8 cellular contexts compared by ENCODE assay signal in the genomic region with DNA sequence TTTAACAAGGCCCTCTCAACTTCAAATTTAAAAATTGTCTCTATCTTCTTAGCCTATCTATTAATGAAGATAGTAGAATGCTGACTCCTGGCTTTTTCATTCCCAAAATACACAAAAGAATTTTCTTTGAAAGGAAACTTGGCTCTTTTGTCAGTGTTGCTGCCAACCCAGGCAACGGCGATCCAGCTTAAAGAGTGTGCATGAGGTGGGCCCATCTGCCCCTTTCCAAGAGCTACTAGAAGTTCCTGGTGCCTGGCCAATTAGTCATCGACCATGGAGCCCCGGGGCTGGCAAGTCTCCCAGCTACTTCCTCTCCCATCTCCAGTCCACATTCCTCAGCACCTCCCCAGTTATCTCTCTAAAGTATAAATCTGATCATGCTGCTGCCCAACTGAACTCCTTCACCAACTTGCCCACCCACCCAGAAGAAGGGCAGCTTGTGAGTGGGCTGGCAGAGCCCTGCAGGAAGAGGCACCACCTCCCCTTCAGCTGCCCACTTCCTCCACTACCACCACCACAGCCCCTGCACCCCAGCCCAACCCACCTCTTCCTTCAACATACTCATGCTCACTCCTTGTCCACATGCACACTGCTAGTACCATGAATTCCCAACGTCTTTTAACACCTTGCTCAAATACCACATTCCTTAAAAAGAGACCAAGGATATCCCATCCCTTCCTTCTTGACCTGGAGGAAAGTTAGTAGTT.
A peak's percentile ranks its signal among the peaks of the same experiment; 100 is the strongest.
DNase-seq lines count a peak whose midpoint lies in the region; ATAC-seq and TF ChIP-seq lines count a peak whose summit lies in the region.

No MANE protein-coding gene starts in this region.

- peak; percentile 78 for ATAC-seq in omental fat pad (ENCODE audit: low FRiP score)
- ATAC-seq in HG02870 (IDR thresholded peaks at IDR 0.05; ENCODE audit: unreplicated experiment) = no peak
- ATAC-seq in HG03457 (IDR thresholded peaks at IDR 0.05; ENCODE audit: unreplicated experiment) = no peak

- TF ChIP-seq CTCF in endothelial cell (IDR thresholded peaks at IDR 0.05; ENCODE audit: unreplicated experiment) = no peak
- no peak for TF ChIP-seq CTCF in omental fat pad (IDR thresholded peaks at IDR 0.05)

- no peak overlapping the region for H3K4me3 Mint-ChIP-seq in endothelial cell (ENCODE audit: unreplicated experiment)

- no peaks in the 10 kb centered on the region for H3K27me3 Mint-ChIP-seq in endothelial cell (ENCODE audit: unreplicated experiment)

- peak overlapping the region; percentile 64 for H3K27ac Mint-ChIP-seq in endothelial cell (ENCODE audit: unreplicated experiment)

- no peaks in the 10 kb centered on the region for H3K9me3 Mint-ChIP-seq in endothelial cell (ENCODE audit: unreplicated experiment)

- peaks cover 33% of the 10 kb centered on the region for H3K4me1 Mint-ChIP-seq in endothelial cell (ENCODE audit: unreplicated experiment)

- peak; percentile 2 for DNase-seq in DMS53 treated with DMSO at 0.1 percent for 48 hours (lab: John Stamatoyannopoulos, UW; ENCODE audit: unreplicated experiment)
- peak; percentile 94 for DNase-seq in NCI-H446 treated with DMSO at 0.1 percent for 48 hours (lab: John Stamatoyannopoulos, UW)
- DNase-seq in endothelial cell (ENCODE audit: low spot score) = no peak
- DNase-seq in omental fat pad (ENCODE audit: low spot score) = peak; percentile 37
- DNase-seq in activated effector memory CD4-positive, alpha-beta T cell treated with Interleukin-2 at 50 U/mL for 16 hours = no peak
- no peak for DNase-seq in NOMO-1 (lab: John Stamatoyannopoulos, UW; ENCODE audit: unreplicated experiment in 2 of 2)

- H3K36me3 Mint-ChIP-seq in endothelial cell (ENCODE audit: low read depth, unreplicated experiment) = no peaks in the 10 kb centered on the region

Comparison
In these comparisons a context has a peak if more than half of its experiments do, and no peak if none do; other contexts are left out.
1. DNase-seq: peak in DMS53 treated with DMSO at 0.1 percent for 48 hours (single experiment), NCI-H446 treated with DMSO at 0.1 percent for 48 hours (single experiment) and omental fat pad (single experiment); none in endothelial cell (single experiment), activated effector memory CD4-positive, alpha-beta T cell treated with Interleukin-2 at 50 U/mL for 16 hours (single experiment) and NOMO-1 (0 of 2).